In genomic region chr17:7982666-7983065, GRCh38 we compare ENCODE assay signal across 14 cellular contexts. TPM values are rescaled to one million over a fixed set of nuclear protein-coding genes. Genes with fewer than 3 reads are reported as not detected.
DNase-seq lines count a peak whose midpoint lies in the region; ATAC-seq and TF ChIP-seq lines count a peak whose summit lies in the region.
"Had no signal": no experiment of that assay in that cellular context is flagged by ENCODE, and none has a peak within 500 bp of the region (broad histone marks: within the 10 kb centered on the region; RNA-seq: fewer than 3 reads in every experiment).

No MANE protein-coding gene starts in this region.

- no peak overlapping the region for H2BK20ac ChIP-seq in IMR-90 (ENCODE audit: low read depth, low read length)

- peak overlapping the region; percentile 13; the same call in 1 of the 2 replicates for H3K14ac ChIP-seq in IMR-90 (replicated peaks; ENCODE audit: low read depth, low read length)

- no TSS peak for BruUV-seq in IMR-90 (replicated peaks; lab: Mats Ljungman, UMichigan)

- peak overlapping the region; percentile 23 to 76; a peak in 2 of 4 replicates for H4K8ac ChIP-seq in IMR-90 (ENCODE audit: low read depth in 2 of 2, low read length in 2 of 2)

- H4K20me1 ChIP-seq in IMR-90 (ENCODE audit: insufficient read depth, low read length), result no peaks in the 10 kb centered on the region

- peaks cover 28 to 69% of the 10 kb centered on the region in 2 donors for H3K27me3 Mint-ChIP-seq in effector memory CD8-positive, alpha-beta T cell

- peak; percentile 28; the same call in 1 of the 2 replicates for TF ChIP-seq RAD21 in IMR-90 (IDR thresholded peaks at IDR 0.05; ENCODE audit: low read length)

- dilution Hi-C loops in IMR-90 (cut with HindIII; ENCODE audit: low sequenced_read_pairs, unreplicated experiment), result no loop called here

- H3K4me1 ChIP-seq in IMR-90 (ENCODE audit: control insufficient read depth, insufficient read depth, low read length) (peaks cover 11% of the 10 kb centered on the region; the same call in 1 of the 2 replicates), thyroid gland (no peaks in the 10 kb centered on the region)
- H3K4me1 ChIP-seq: psoas muscle, testis had no signal

- peak overlapping the region; percentile 28; the same call in 1 of the 2 replicates for H3K4ac ChIP-seq in IMR-90 (ENCODE audit: low read depth, low read length)

- H3K18ac ChIP-seq in IMR-90 (ENCODE audit: low read depth, low read length), result peak overlapping the region; percentile 31; the same call in 1 of the 2 replicates

- POLR2A ChIA-PET in IMR-90 (lab: Charles Lee; ENCODE audit: unreplicated experiment), result no interaction called here

- TF ChIP-seq CTCF in IMR-90 (conservative IDR thresholded peaks at IDR 0.05; ENCODE audit: low read depth, low read length), result 0 out of 2 replicates have a peak, but pooled peaks have one; percentile 25
- TF ChIP-seq CTCF in thyroid gland (IDR thresholded peaks at IDR 0.05), result no peak

- peak overlapping the region; percentile 54 for H2BK120ac ChIP-seq in IMR-90 (ENCODE audit: low read depth, low read length)

- ATAC-seq in IMR-90 (ENCODE audit: low read depth) (peak; percentile 55; the same call in 1 of the 2 replicates), HG02938 (IDR thresholded peaks at IDR 0.05; ENCODE audit: unreplicated experiment) (no peak)
- ATAC-seq in effector memory CD8-positive, alpha-beta T cell (replicated peaks), result no peak
- ATAC-seq: psoas muscle had no signal

- WGBS in IMR-90 (ENCODE audit: extremely low coverage in 2 of 2, insufficient read length in 1 of 2), 2 experiments, result 96% methylated on average over 4 of the region's 6 CpGs; no CpG with 5 or more reads in 1 of the 2 experiments
- WGBS in thyroid gland, 2 donors, result 90 to 92% methylated on average over 6 of the region's 6 CpGs

- no peak overlapping the region for H3K56ac ChIP-seq in IMR-90 (ENCODE audit: extremely low read depth, insufficient read depth, low read length)

- DNase-seq in AG20443 (ENCODE audit: low spot score) (peak; percentile 44), IMR-90 (peak; percentile 14), amniotic epithelial cell (ENCODE audit: low read depth) (peak; percentile 66), iris pigment epithelial cell (ENCODE audit: low read depth) (peak; percentile 16), thyroid gland (no peak)
- DNase-seq in activated CD8-positive, alpha-beta memory T cell treated with anti-CD3 and anti-CD28 coated beads, Interleukin-2, amount 50 U/mL, for 4 hours, result no peak
- no peak for DNase-seq in effector memory CD8-positive, alpha-beta T cell
- DNase-seq: COR-L47, NCI-H1694 treated with DMSO at 0.1 percent for 48 hours, psoas muscle, testis had no signal

- no peak overlapping the region for H3K4me3 Mint-ChIP-seq in effector memory CD8-positive, alpha-beta T cell

- no peak overlapping the region for H4K91ac ChIP-seq in IMR-90 (ENCODE audit: insufficient read depth, low read depth, low read length)

- no peaks in the 10 kb centered on the region for H3K36me3 Mint-ChIP-seq in effector memory CD8-positive, alpha-beta T cell (ENCODE audit: insufficient read depth)

- H3K4me2 ChIP-seq in IMR-90 (ENCODE audit: low read depth, low read length), result peak overlapping the region; percentile 53; the same call in 1 of the 2 replicates

- CTCF ChIA-PET in IMR-90 (lab: Yijun Ruan, JAX), result interaction anchor here (0.6 to 1.5 kb wide), 5 partner anchors 13 to 120 kb away, joined by 3 to 6 read pairs (median 3); partner anchors contain the start of gene RNF227

- H3K9me3 ChIP-seq in IMR-90 (ENCODE audit: control insufficient read depth, insufficient read depth, low read length) (no peaks in the 10 kb centered on the region), thyroid gland (no peaks in the 10 kb centered on the region)
- H3K9me3 ChIP-seq: psoas muscle, testis had no signal

- H3K27ac ChIP-seq in IMR-90 (ENCODE audit: insufficient read depth, low read length) (no peak overlapping the region), thyroid gland (no peak overlapping the region)
- H3K27ac ChIP-seq: psoas muscle, RWPE1, testis had no signal

- H3K27me3 ChIP-seq in IMR-90 (ENCODE audit: control insufficient read depth, insufficient read depth, low read length), result no peaks in the 10 kb centered on the region
- H3K27me3 ChIP-seq in thyroid gland, result no peaks in the 10 kb centered on the region
- H3K27me3 ChIP-seq: testis had no signal

- H3K27ac Mint-ChIP-seq in effector memory CD8-positive, alpha-beta T cell, result no peak overlapping the region

- no peak overlapping the region for H2AK5ac ChIP-seq in IMR-90 (ENCODE audit: low read depth, low read length)

- H4K5ac ChIP-seq in IMR-90 (ENCODE audit: low read depth, low read length), result no peak overlapping the region; the same call in 1 of the 2 replicates

- in situ Hi-C loops in IMR-90 (cut with MboI; ENCODE audit: low sequenced_read_pairs), result loop anchor here (25.0 kb wide), 1 partner anchor 245 kb away; no protein-coding TSS in a partner anchor

- H2AFZ ChIP-seq in IMR-90 (replicated peaks; ENCODE audit: low read length, poor library complexity), result no peak overlapping the region

- no peak overlapping the region for H3K4me3 ChIP-seq in IMR-90 (ENCODE audit: insufficient read depth, low read depth, low read length)
- no peak overlapping the region for H3K4me3 ChIP-seq in thyroid gland (replicated peaks in 1 of 3)
- H3K4me3 ChIP-seq: lung, psoas muscle, testis had no signal

- peaks cover 3% of the 10 kb centered on the region for H3K9me1 ChIP-seq in IMR-90 (ENCODE audit: insufficient read depth, low read length)

- H2BK15ac ChIP-seq in IMR-90 (ENCODE audit: low read depth, low read length), result 0 out of 3 replicates have a peak overlapping the region, but pooled peaks have one; percentile 19

- intact Hi-C loops in IMR-90 (cut with micrococcal nuclease), result no loop called here
- intact Hi-C loops in thyroid gland (cut with DNase I), result no loop called here

- H3K36me3 ChIP-seq in IMR-90 (ENCODE audit: control insufficient read depth, insufficient read depth, low read length) (no peaks in the 10 kb centered on the region), thyroid gland (no peaks in the 10 kb centered on the region)

- no peak overlapping the region for H3K9ac ChIP-seq in IMR-90 (ENCODE audit: low read depth, low read length)

- no peak overlapping the region for H3K23ac ChIP-seq in IMR-90 (ENCODE audit: low read depth, low read length)

- H3K4me1 Mint-ChIP-seq in effector memory CD8-positive, alpha-beta T cell (ENCODE audit: low read depth in 2 of 2), result no peaks in the 10 kb centered on the region

- H2AK9ac ChIP-seq in IMR-90 (replicated peaks; ENCODE audit: low read depth, low read length, poor library complexity), result no peak overlapping the region

- peak overlapping the region; percentile 13 for H2BK5ac ChIP-seq in IMR-90 (ENCODE audit: low read depth, low read length, poor library complexity, severe bottlenecking)

- no peaks in the 10 kb centered on the region for H3K9me3 Mint-ChIP-seq in effector memory CD8-positive, alpha-beta T cell

- H3K79me1 ChIP-seq in IMR-90 (ENCODE audit: low read depth in 1 of 2, low read length in 2 of 2), result no peaks in the 10 kb centered on the region

- no peak for TF ChIP-seq POLR2A in IMR-90 (IDR thresholded peaks at IDR 0.05; ENCODE audit: low read depth, low read length)
- no peak for TF ChIP-seq POLR2A in thyroid gland (IDR thresholded peaks at IDR 0.05)

TF ChIP-seq in IMR-90, 13 proteins besides CTCF, POLR2A, EP300 and RAD21 (continues in another document):
- TF ChIP-seq NFE2L2 (IDR thresholded peaks at IDR 0.05; ENCODE audit: low read depth, low read length) (no peak), MAZ (IDR thresholded peaks at IDR 0.05; ENCODE audit: borderline replicate concordance, low read depth, low read length) (no peak), ELK1 (IDR thresholded peaks at IDR 0.05; ENCODE audit: borderline replicate concordance, low read depth, low read length) (no peak)

RNA-seq across cellular contexts. Expression of gene GUCY2D, which starts 19.7 kb away (rescaled TPM):
- total RNA-seq in IMR-90 (2012; rRNA removed), result not detected in 2 replicates
- polyA plus RNA-seq in IMR-90 (2012; rRNA removed), result 0.03 TPM in 1 of 2 replicates, not detected in the other
- polyA plus RNA-seq in IMR-90 (2012; cell fraction: cytosol; rRNA removed), result not detected in 2 replicates
- not detected in 2 replicates for polyA plus RNA-seq in IMR-90 (2012; cell fraction: nucleus; rRNA removed; ENCODE audit: low replicate concordance)
- total RNA-seq in thyroid gland, result not detected
- total RNA-seq: psoas muscle had no signal
- polyA plus RNA-seq: psoas muscle had no signal

RNA-seq across cellular contexts. Expression of gene CNTROB, which starts 50.7 kb away (rescaled TPM):
- total RNA-seq in IMR-90 (2012; rRNA removed) (12.5 and 12.7 TPM in 2 replicates), thyroid gland (10 to 100 TPM; 21.0 to 35.9 (median 28.0) TPM)
- 26.3 and 26.4 TPM in 2 replicates for polyA plus RNA-seq in IMR-90 (2012; rRNA removed)
- polyA plus RNA-seq in IMR-90 (2012; cell fraction: cytosol; rRNA removed), result 16.7 and 17.4 TPM in 2 replicates
- 114 and 129 TPM in 2 replicates for polyA plus RNA-seq in IMR-90 (2012; cell fraction: nucleus; rRNA removed; ENCODE audit: low replicate concordance)

RNA-seq across cellular contexts. Expression of gene TRAPPC1, which starts 50.9 kb away (rescaled TPM):
- 31.4 and 50.4 TPM in 2 replicates for total RNA-seq in IMR-90 (2012; rRNA removed)
- 303 and 341 TPM in 2 replicates for polyA plus RNA-seq in IMR-90 (2012; rRNA removed)
- 541 and 542 TPM in 2 replicates for polyA plus RNA-seq in IMR-90 (2012; cell fraction: cytosol; rRNA removed)
- 96.2 and 138 TPM in 2 replicates for polyA plus RNA-seq in IMR-90 (2012; cell fraction: nucleus; rRNA removed; ENCODE audit: low replicate concordance)
- 10 to 100 TPM; 40.2 to 59.0 (median 53.4) TPM for total RNA-seq in thyroid gland

RNA-seq across cellular contexts. Expression of gene KCNAB3, which starts 53.0 kb away (rescaled TPM):
- 0.36 and 0.56 TPM in 2 replicates for total RNA-seq in IMR-90 (2012; rRNA removed)
- polyA plus RNA-seq in IMR-90 (2012; rRNA removed), result 4.2 and 4.9 TPM in 2 replicates
- polyA plus RNA-seq in IMR-90 (2012; cell fraction: cytosol; rRNA removed), result 1.4 and 1.9 TPM in 2 replicates
- polyA plus RNA-seq in IMR-90 (2012; cell fraction: nucleus; rRNA removed; ENCODE audit: low replicate concordance), result 55.4 and 58.5 TPM in 2 replicates
- 1 to 10 TPM in 2 of 4 donors, under 1 TPM in 2; 0.40 to 3.7 (median 1.5) TPM for total RNA-seq in thyroid gland

RNA-seq across cellular contexts. Expression of gene ALOX15B, which starts 56.2 kb away (rescaled TPM):
- not detected in 2 replicates for total RNA-seq in IMR-90 (2012; rRNA removed)
- not detected in 2 replicates for polyA plus RNA-seq in IMR-90 (2012; rRNA removed)
- polyA plus RNA-seq in IMR-90 (2012; cell fraction: cytosol; rRNA removed), result 0.03 TPM in 1 of 2 replicates, not detected in the other
- polyA plus RNA-seq in IMR-90 (2012; cell fraction: nucleus; rRNA removed; ENCODE audit: low replicate concordance), result not detected in 2 replicates
- 1 to 10 TPM in 3 of 4 donors, under 1 TPM in 1; 0.67 to 3.3 (median 1.1) TPM for total RNA-seq in thyroid gland

Comparison
In these comparisons a context has a peak if more than half of its experiments do, and no peak if none do; other contexts are left out.
1. DNase-seq: peak in AG20443 (single experiment), IMR-90 (single experiment), amniotic epithelial cell (single experiment) and iris pigment epithelial cell (single experiment); none in thyroid gland (0 of 2), activated CD8-positive, alpha-beta memory T cell treated with anti-CD3 and anti-CD28 coated beads, Interleukin-2, amount 50 U/mL, for 4 hours (single experiment) and effector memory CD8-positive, alpha-beta T cell (0 of 3).